In genomic region chr6:121526282-121526681, GRCh38 we compare ENCODE assay signal across 29 cellular contexts.
"Had no signal": no experiment of that assay in that cellular context is flagged by ENCODE, and none has a peak within 500 bp of the region (broad histone marks: within the 10 kb centered on the region; RNA-seq: fewer than 3 reads in every experiment).

No MANE protein-coding gene starts in this region.

- H3K4me3 Mint-ChIP-seq: mesothelial cell of epicardium; naive B cell; natural killer cell; nephron progenitor cell; neural progenitor cell; stimulated activated memory B cell treated with anti-CD40 and anti-IgM and Interleukin-4, amounts not matched to agents 10 μg/mL and 1 μg/mL and 100 μg/mL, for 72 hours; stimulated activated naive CD8-positive, alpha-beta T cell treated with anti-CD3 and anti-CD28 coated beads, Interleukin-15, amount 100 ng/mL, for 72 hours had no signal

- H3K27ac ChIP-seq: heart right ventricle, hepatocyte, left lung, lower lobe of right lung, neural progenitor cell, neutrophil, ovary, sigmoid colon, spleen, testis, thyroid gland, transverse colon, upper lobe of left lung had no signal

- H3K4me1 ChIP-seq: left lung, neural progenitor cell, spleen, testis, transverse colon had no signal

- H3K27me3 ChIP-seq: heart right ventricle, hepatocyte, left lung, neural progenitor cell, neutrophil, ovary, sigmoid colon, spleen, testis, thyroid gland, transverse colon, upper lobe of left lung had no signal

- H2AFZ ChIP-seq: hepatocyte, neural progenitor cell had no signal

- H3K79me2 ChIP-seq: hepatocyte had no signal

- H3K27me3 Mint-ChIP-seq: naive B cell; progenitor cell of endocrine pancreas; stimulated activated memory B cell treated with anti-CD40 and anti-IgM and Interleukin-4, amounts not matched to agents 10 μg/mL and 1 μg/mL and 100 μg/mL, for 72 hours; stimulated activated naive CD8-positive, alpha-beta T cell treated with anti-CD3 and anti-CD28 coated beads, Interleukin-15, amount 100 ng/mL, for 72 hours had no signal

- H3K9me3 ChIP-seq: heart right ventricle, left lung, lower lobe of right lung, neutrophil, ovary, sigmoid colon, spleen, testis, thyroid gland, transverse colon, upper lobe of left lung had no signal

- H3K4me2 ChIP-seq: hepatocyte, neural progenitor cell had no signal

- ATAC-seq: heart right ventricle; left lung; lower lobe of right lung; natural killer cell; right cardiac atrium; stimulated activated memory B cell treated with anti-CD40 and anti-IgM and Interleukin-4, amounts not matched to agents 10 μg/mL and 1 μg/mL and 100 μg/mL, for 72 hours; stimulated activated naive CD8-positive, alpha-beta T cell treated with anti-CD3 and anti-CD28 coated beads, Interleukin-15, amount 100 ng/mL, for 72 hours had no signal

- H3K4me3 ChIP-seq: heart right ventricle, hepatocyte, left lung, lower lobe of right lung, neural progenitor cell, ovary, sigmoid colon, spleen, testis, thyroid gland, transverse colon, upper lobe of left lung had no signal

- DNase-seq: heart right ventricle; kidney glomerular epithelial cell; left cardiac atrium; left lung; lower lobe of right lung; mammary epithelial cell; mesendoderm; naive B cell; natural killer cell; nephron progenitor cell; occipital lobe; ovary; right cardiac atrium; sigmoid colon; small intestine; spleen; stimulated activated CD4-positive, alpha-beta T cell treated with anti-CD3 and anti-CD28 coated beads, Interleukin-4, amount 100 ng/mL, for 24 hours; stimulated activated naive CD4-positive, alpha-beta T cell treated with Interleukin-2 at 50 U/mL for 16 hours; stimulated activated naive CD8-positive, alpha-beta T cell treated with anti-CD3 and anti-CD28 coated beads, Interleukin-15, amount 100 ng/mL, for 72 hours; testis; thyroid gland; transverse colon; upper lobe of left lung had no signal

- H3K9me3 Mint-ChIP-seq: mesothelial cell of epicardium; nephron progenitor cell; neural progenitor cell; stimulated activated memory B cell treated with anti-CD40 and anti-IgM and Interleukin-4, amounts not matched to agents 10 μg/mL and 1 μg/mL and 100 μg/mL, for 72 hours; stimulated activated naive CD8-positive, alpha-beta T cell treated with anti-CD3 and anti-CD28 coated beads, Interleukin-15, amount 100 ng/mL, for 72 hours had no signal

- H3K27ac Mint-ChIP-seq: mesothelial cell of epicardium; naive B cell; natural killer cell; nephron progenitor cell; neural progenitor cell; progenitor cell of endocrine pancreas; stimulated activated memory B cell treated with anti-CD40 and anti-IgM and Interleukin-4, amounts not matched to agents 10 μg/mL and 1 μg/mL and 100 μg/mL, for 72 hours; stimulated activated naive CD8-positive, alpha-beta T cell treated with anti-CD3 and anti-CD28 coated beads, Interleukin-15, amount 100 ng/mL, for 72 hours had no signal

- H3K36me3 Mint-ChIP-seq: mesothelial cell of epicardium; naive B cell; natural killer cell; neural progenitor cell; stimulated activated memory B cell treated with anti-CD40 and anti-IgM and Interleukin-4, amounts not matched to agents 10 μg/mL and 1 μg/mL and 100 μg/mL, for 72 hours had no signal

- H3K4me1 Mint-ChIP-seq: naive B cell; natural killer cell; stimulated activated memory B cell treated with anti-CD40 and anti-IgM and Interleukin-4, amounts not matched to agents 10 μg/mL and 1 μg/mL and 100 μg/mL, for 72 hours; stimulated activated naive CD8-positive, alpha-beta T cell treated with anti-CD3 and anti-CD28 coated beads, Interleukin-15, amount 100 ng/mL, for 72 hours had no signal

- H3K36me3 ChIP-seq: heart right ventricle, left lung, lower lobe of right lung, neural progenitor cell, neutrophil, ovary, sigmoid colon, spleen, thyroid gland, transverse colon, upper lobe of left lung had no signal
